In the genomic region with DNA sequence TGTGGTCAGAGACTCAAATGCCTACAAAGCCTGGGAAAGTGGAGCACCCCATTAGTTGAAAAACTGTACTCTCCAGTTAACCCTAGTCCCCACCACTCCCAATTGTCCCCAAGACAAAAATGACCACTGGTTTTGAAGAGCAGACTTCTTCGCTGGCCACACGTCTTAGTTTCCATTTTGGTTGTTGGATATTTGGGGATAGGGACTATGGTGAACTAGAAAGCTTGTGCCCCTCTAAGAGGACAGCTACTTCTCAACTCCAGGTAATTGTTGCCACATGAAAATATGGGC, we compare ENCODE assay signal across 1 cellular context.
TF ChIP-seq lines count a peak whose summit lies in the region.

No MANE protein-coding gene starts in this region.

TF ChIP-seq in HepG2, 621 proteins besides CTCF, POLR2A, EP300 and RAD21 (continued from another document):
- TF ChIP-seq, protein P1, sequence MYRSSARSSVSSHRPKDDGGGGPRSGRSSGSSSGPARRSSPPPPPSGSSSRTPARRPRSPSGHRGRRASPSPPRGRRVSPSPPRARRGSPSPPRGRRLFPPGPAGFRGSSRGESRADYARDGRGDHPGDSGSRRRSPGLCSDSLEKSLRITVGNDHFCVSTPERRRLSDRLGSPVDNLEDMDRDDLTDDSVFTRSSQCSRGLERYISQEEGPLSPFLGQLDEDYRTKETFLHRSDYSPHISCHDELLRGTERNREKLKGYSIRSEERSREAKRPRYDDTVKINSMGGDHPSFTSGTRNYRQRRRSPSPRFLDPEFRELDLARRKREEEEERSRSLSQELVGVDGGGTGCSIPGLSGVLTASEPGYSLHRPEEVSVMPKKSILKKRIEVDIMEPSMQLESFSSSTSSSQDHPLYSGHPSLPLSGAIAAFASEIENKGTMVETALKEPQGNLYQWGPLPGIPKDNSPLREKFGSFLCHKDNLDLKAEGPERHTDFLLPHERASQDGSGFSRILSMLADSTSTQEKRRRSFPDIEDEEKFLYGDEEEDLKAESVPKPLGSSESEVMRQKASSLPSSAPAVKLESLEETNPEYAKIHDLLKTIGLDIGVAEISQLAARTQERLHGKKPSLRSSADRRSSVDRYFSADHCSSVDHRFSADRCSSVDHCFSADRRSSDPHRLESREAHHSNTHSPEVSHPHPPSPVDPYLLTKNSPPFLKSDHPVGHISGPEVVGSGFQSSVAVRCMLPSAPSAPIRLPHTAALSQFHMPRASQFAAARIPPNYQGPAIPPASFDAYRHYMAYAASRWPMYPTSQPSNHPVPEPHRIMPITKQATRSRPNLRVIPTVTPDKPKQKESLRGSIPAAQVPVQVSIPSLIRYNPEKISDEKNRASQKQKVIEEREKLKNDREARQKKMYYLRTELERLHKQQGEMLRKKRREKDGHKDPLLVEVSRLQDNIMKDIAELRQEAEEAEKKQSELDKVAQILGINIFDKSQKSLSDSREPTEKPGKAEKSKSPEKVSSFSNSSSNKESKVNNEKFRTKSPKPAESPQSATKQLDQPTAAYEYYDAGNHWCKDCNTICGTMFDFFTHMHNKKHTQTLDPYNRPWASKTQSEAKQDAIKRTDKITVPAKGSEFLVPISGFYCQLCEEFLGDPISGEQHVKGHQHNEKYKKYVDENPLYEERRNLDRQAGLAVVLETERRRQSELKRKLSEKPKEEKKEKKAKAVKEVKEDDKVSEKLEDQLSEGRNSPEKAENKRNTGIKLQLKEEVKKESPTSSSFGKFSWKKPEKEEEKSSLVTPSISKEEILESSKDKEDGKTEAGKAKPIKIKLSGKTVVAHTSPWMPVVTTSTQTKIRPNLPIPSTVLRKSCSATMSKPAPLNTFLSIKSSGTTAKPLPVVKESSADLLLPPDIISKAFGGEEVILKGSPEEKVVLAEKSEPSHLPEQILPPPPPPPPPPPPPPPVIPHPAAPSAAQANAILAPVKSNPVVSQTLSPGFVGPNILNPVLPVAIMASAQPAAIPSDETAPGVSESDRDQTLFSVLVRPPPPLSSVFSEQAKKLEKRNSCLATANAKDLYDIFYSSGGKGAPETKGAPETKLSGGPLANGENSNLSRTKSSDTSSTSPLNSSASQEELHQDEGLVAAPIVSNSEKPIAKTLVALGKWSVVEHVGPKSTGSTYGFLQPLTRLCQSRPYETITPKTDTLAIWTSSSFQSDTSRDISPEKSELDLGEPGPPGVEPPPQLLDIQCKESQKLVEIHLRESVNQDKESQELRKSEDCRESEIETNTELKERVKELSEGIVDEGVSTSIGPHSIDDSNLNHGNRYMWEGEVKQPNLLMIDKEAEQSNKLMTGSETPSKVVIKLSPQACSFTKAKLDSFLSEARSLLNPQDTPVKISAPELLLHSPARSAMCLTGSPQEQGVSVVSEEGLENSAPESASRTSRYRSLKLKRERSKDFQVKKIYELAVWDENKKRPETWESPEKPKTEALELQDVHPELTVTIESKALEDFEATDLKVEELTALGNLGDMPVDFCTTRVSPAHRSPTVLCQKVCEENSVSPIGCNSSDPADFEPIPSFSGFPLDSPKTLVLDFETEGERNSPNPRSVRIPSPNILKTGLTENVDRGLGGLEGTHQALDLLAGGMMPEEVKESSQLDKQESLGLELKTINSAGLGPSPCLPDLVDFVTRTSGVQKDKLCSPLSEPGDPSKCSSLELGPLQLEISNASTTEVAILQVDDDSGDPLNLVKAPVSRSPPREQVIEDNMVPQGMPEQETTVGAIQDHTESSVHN (CRISPR knock-in tag; IDR thresholded peaks at IDR 0.05) = no peak
